Comparison of ENCODE assay signal across 34 cellular contexts in genomic region chrX:29862126-29862664, GRCh38.
"Had no signal": no experiment of that assay in that cellular context is flagged by ENCODE, and none has a peak within 500 bp of the region (broad histone marks: within the 10 kb centered on the region; RNA-seq: fewer than 3 reads in every experiment).

No MANE protein-coding gene starts in this region.

- ATAC-seq: activated T-cell treated with anti-CD3 and anti-CD28 coated beads, Interleukin-2, amount 50 U/mL, for 72 hours; activated T-helper 17 cell treated with anti-CD3 and anti-CD28 coated beads, Interleukin-2, amount 50 U/mL, for 72 hours had no signal

- H3K27me3 ChIP-seq: brain microvascular endothelial cell had no signal

- H3K36me3 ChIP-seq: brain microvascular endothelial cell had no signal

- DNase-seq: activated B cell treated with CpG ODN at 0.5 μM for 24 hours; activated CD4-positive, alpha-beta memory T cell treated with anti-CD3 and anti-CD28 coated beads for 36 hours; activated CD4-positive, alpha-beta T cell treated with anti-CD3 and anti-CD28 coated beads for 4 hours; activated CD4-positive, alpha-beta T cell treated with anti-CD3 and anti-CD28 coated beads, Interleukin-2, amount 50 U/mL, for 1 hour; activated CD4-positive, CD25-positive, alpha-beta regulatory T cell treated with anti-CD3 and anti-CD28 coated beads, Interleukin-2, amount 50 U/mL, for 72 hours; activated CD8-positive, alpha-beta memory T cell treated with anti-CD3 and anti-CD28 coated beads, Interleukin-2, amount 50 U/mL, for 4 hours; activated effector memory CD4-positive, alpha-beta T cell treated with anti-CD3 and anti-CD28 coated beads, Interleukin-2, amount 50 U/mL, for 16 hours; activated naive CD4-positive, alpha-beta T cell; activated naive CD4-positive, alpha-beta T cell treated with anti-CD3 and anti-CD28 coated beads, Interleukin-2, amount 50 U/mL, for 16 hours; activated naive CD8-positive, alpha-beta T cell treated with anti-CD3 and anti-CD28 coated beads for 36 hours; activated T-cell treated with anti-CD3 and anti-CD28 coated beads, Interleukin-2, amount 50 U/mL, for 72 hours; amniotic stem cell; aorta; brain microvascular endothelial cell; central memory CD4-positive, alpha-beta T cell; MM.1S; MV-4-11; NCI-H1092; NCI-H1436 treated with DMSO at 0.1 percent for 48 hours; NCI-H1694 treated with DMSO at 0.1 percent for 48 hours; NCI-H2029; NCI-H2171 treated with DMSO at 0.1 percent for 48 hours; NCI-H226; NCI-H446 treated with DMSO at 0.1 percent for 48 hours; NCI-H524; NCI-H69; OCI-M1; Right ventricle myocardium superior; SW 1271; T-helper 1 cell; T-helper 2 cell; T-helper 9 cell had no signal

- H3K27ac ChIP-seq: brain microvascular endothelial cell, VCaP had no signal
